In the genomic region with DNA sequence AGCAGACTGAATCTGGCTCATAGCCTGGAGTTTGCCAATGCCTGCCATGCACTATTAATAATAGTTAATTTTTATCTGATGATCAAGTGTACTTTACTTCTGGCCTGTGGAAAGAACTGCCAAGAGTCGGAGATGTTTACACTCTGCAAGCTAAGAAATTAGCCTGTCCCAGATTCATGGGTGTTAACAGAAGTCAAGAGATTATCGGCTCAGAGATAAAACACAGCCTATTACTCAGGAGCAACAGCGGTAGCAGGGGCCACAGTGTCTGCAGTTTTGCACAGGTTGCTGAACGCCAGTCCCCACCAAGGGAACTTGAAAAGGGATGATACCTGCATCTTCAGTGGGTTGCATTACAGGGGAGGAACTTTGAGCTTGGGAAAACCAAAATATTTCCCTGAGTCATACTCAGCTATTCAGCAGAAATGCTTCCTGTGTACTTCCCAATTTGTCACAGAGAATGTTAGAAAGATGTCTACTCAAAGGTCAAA, we compare ENCODE assay signal across 11 cellular contexts. TPM values are rescaled to one million over a fixed set of nuclear protein-coding genes. Genes with fewer than 3 reads are reported as not detected.
A peak's percentile ranks its signal among the peaks of the same experiment; 100 is the strongest.
DNase-seq lines count a peak whose midpoint lies in the region; ATAC-seq and TF ChIP-seq lines count a peak whose summit lies in the region.
"Had no signal": no experiment of that assay in that cellular context is flagged by ENCODE, and none has a peak within 500 bp of the region (broad histone marks: within the 10 kb centered on the region; RNA-seq: fewer than 3 reads in every experiment).

No MANE protein-coding gene starts in this region.

- POLR2A ChIA-PET in AG04450 (lab: Yijun Ruan, JAX): interaction anchor here (0.9 to 1.6 kb wide), 3 partner anchors 13 to 146 kb away, joined by 3 to 8 read pairs (median 3); partner anchors contain the start of genes EIPR1 and RNASEH1

- no peak for TF ChIP-seq EP300 in esophagus muscularis mucosa (IDR thresholded peaks at IDR 0.05)

- no peak overlapping the region for H3K27ac Mint-ChIP-seq in activated T-cell treated with anti-CD3 and anti-CD28 coated beads, Interleukin-2, amount 50 U/mL, for 24 hours

- H3K4me1 Mint-ChIP-seq in activated T-cell treated with anti-CD3 and anti-CD28 coated beads, Interleukin-2, amount 50 U/mL, for 24 hours (ENCODE audit: low read depth): peaks cover 26% of the 10 kb centered on the region

- intact Hi-C loops in esophagus muscularis mucosa (cut with DNase I): no loop called here
- intact Hi-C loops in vagina (cut with DNase I): no loop called here

- H3K27ac ChIP-seq in AG04450 (ENCODE audit: low read depth, low read length) (peak overlapping the region; percentile 47), esophagus muscularis mucosa (replicated peaks in 1 of 4) (peak overlapping the region; percentile 69 to 84 (median 80)), vagina (no peak overlapping the region)

- H3K9me3 Mint-ChIP-seq in activated T-cell treated with anti-CD3 and anti-CD28 coated beads, Interleukin-2, amount 50 U/mL, for 24 hours: no peaks in the 10 kb centered on the region

- H3K4me3 Mint-ChIP-seq in activated T-cell treated with anti-CD3 and anti-CD28 coated beads, Interleukin-2, amount 50 U/mL, for 24 hours: no peak overlapping the region

- no peak overlapping the region for H3K4me3 ChIP-seq in AG04450 (ENCODE audit: low read depth, low read length)
- peak overlapping the region in 3 of 4 donors; percentile 0 to 34 (median 17) for H3K4me3 ChIP-seq in esophagus muscularis mucosa
- no peak overlapping the region for H3K4me3 ChIP-seq in vagina
- H3K4me3 ChIP-seq: spleen had no signal

- no peaks in the 10 kb centered on the region for H3K27me3 ChIP-seq in AG04450 (ENCODE audit: control insufficient read depth, insufficient read depth, low read length)
- no peaks in the 10 kb centered on the region for H3K27me3 ChIP-seq in esophagus muscularis mucosa
- H3K27me3 ChIP-seq in vagina: no peaks in the 10 kb centered on the region
- H3K27me3 ChIP-seq: spleen had no signal

- H3K36me3 ChIP-seq in esophagus muscularis mucosa (peaks cover 0 to 3% (median 0%) of the 10 kb centered on the region in 4 donors), vagina (no peaks in the 10 kb centered on the region)
- H3K36me3 ChIP-seq: spleen had no signal

- ATAC-seq in omental fat pad (ENCODE audit: low FRiP score): peak; percentile 35

- TF ChIP-seq POLR2A in esophagus muscularis mucosa (IDR thresholded peaks at IDR 0.05; ENCODE audit: low read depth) (no peak), vagina (IDR thresholded peaks at IDR 0.05) (no peak)

- H3K9me3 ChIP-seq in AG04450 (ENCODE audit: control insufficient read depth, insufficient read depth, low read length): peaks cover 4% of the 10 kb centered on the region; the same call in 1 of the 2 replicates
- no peaks in the 10 kb centered on the region for H3K9me3 ChIP-seq in esophagus muscularis mucosa
- H3K9me3 ChIP-seq in vagina: no peaks in the 10 kb centered on the region
- H3K9me3 ChIP-seq: spleen had no signal

- no peaks in the 10 kb centered on the region for H3K27me3 Mint-ChIP-seq in activated T-cell treated with anti-CD3 and anti-CD28 coated beads, Interleukin-2, amount 50 U/mL, for 24 hours

- CTCF ChIA-PET in AG04450 (lab: Charles Lee): interaction anchor here (0.6 to 1.1 kb wide), 4 partner anchors 12 to 134 kb away, joined by 3 to 6 read pairs (median 3); no protein-coding TSS in a partner anchor

- TF ChIP-seq CTCF in AG04450 (IDR thresholded peaks at IDR 0.05; ENCODE audit: low read depth, low read length) (no peak), esophagus muscularis mucosa (IDR thresholded peaks at IDR 0.05) (no peak), omental fat pad (IDR thresholded peaks at IDR 0.05) (no peak), vagina (IDR thresholded peaks at IDR 0.05) (no peak)

- DNase-seq in AG04450 (ENCODE audit: low read depth, low spot score): no peak
- DNase-seq in NCI-H82 treated with DMSO at 0.1 percent for 48 hours (lab: John Stamatoyannopoulos, UW; ENCODE audit: unreplicated experiment): peak; percentile 69
- DNase-seq in esophagus muscularis mucosa (ENCODE audit: extremely low spot score): no peak
- DNase-seq in omental fat pad (ENCODE audit: low spot score): no peak
- no peak for DNase-seq in MV-4-11 (lab: John Stamatoyannopoulos, UW)
- DNase-seq in stimulated activated CD4-positive, alpha-beta T cell treated with anti-CD3 and anti-CD28 coated beads, Interleukin-2, amount 100 ng/mL, for 48 hours: no peak
- no peak for DNase-seq in activated T-cell treated with anti-CD3 and anti-CD28 coated beads, Interleukin-2, amount 50 U/mL, for 24 hours
- DNase-seq in vagina (ENCODE audit: extremely low spot score in 2 of 2): no peak
- DNase-seq: activated gamma-delta T cell treated with Interleukin-2 at 50 U/mL for 16 hours, SHP77 treated with DMSO at 0.1 percent for 48 hours, spleen had no signal

- peaks cover 5% of the 10 kb centered on the region for H3K36me3 Mint-ChIP-seq in activated T-cell treated with anti-CD3 and anti-CD28 coated beads, Interleukin-2, amount 50 U/mL, for 24 hours (ENCODE audit: low read depth)

- 34% methylated on average over 4 of the region's 4 CpGs for WGBS in esophagus muscularis mucosa

- H3K4me1 ChIP-seq in esophagus muscularis mucosa (peaks cover 38 to 58% (median 54%) of the 10 kb centered on the region in 4 donors), vagina (peaks cover 13% of the 10 kb centered on the region)

RNA-seq across cellular contexts. Expression of gene ADI1, which starts 4.3 kb away (rescaled TPM):
- 66.3 and 71.4 TPM in 2 replicates for polyA plus RNA-seq in AG04450 (2011; rRNA removed)
- polyA minus RNA-seq in AG04450 (2011; rRNA and poly(A)+ RNA removed): 27.2 and 28.8 TPM in 2 replicates
- total RNA-seq in esophagus muscularis mucosa (100 to 1,000 TPM in 1 of 4 donors, 10 to 100 TPM in 3; 90.0 to 130 (median 96.9) TPM), omental fat pad (100 to 1,000 TPM in 1 of 4 donors, 10 to 100 TPM in 3; 54.6 to 117 (median 71.3) TPM), vagina (26.3 TPM)

RNA-seq across cellular contexts. Expression of gene RNASEH1, which starts 34.5 kb away (rescaled TPM):
- polyA plus RNA-seq in AG04450 (2011; rRNA removed): 23.7 and 26.2 TPM in 2 replicates
- polyA minus RNA-seq in AG04450 (2011; rRNA and poly(A)+ RNA removed): 12.5 and 13.3 TPM in 2 replicates
- total RNA-seq in esophagus muscularis mucosa: 10 to 100 TPM; 30.2 to 36.5 (median 34.5) TPM
- 10 to 100 TPM; 17.9 to 26.3 (median 23.8) TPM for total RNA-seq in omental fat pad
- total RNA-seq in vagina: 17.2 TPM

RNA-seq across cellular contexts. Expression of gene RPS7, which starts 51.5 kb away (rescaled TPM):
- 1,954 and 2,256 TPM in 2 replicates for polyA plus RNA-seq in AG04450 (2011; rRNA removed)
- 224 and 229 TPM in 2 replicates for polyA minus RNA-seq in AG04450 (2011; rRNA and poly(A)+ RNA removed)
- 1,000 to 10,000 TPM in 3 of 4 donors, 100 to 1,000 TPM in 1; 950 to 4,390 (median 2,121) TPM for total RNA-seq in esophagus muscularis mucosa
- 1,000 to 10,000 TPM; 2,150 to 4,864 (median 2,988) TPM for total RNA-seq in omental fat pad
- total RNA-seq in vagina: 2,989 TPM

Comparison
In these comparisons a context has a peak if more than half of its experiments do, and no peak if none do; other contexts are left out.
1. H3K4me3 ChIP-seq: peak in esophagus muscularis mucosa (3 of 4); none in AG04450 (single experiment) and vagina (0 of 2).